In the genomic region with DNA sequence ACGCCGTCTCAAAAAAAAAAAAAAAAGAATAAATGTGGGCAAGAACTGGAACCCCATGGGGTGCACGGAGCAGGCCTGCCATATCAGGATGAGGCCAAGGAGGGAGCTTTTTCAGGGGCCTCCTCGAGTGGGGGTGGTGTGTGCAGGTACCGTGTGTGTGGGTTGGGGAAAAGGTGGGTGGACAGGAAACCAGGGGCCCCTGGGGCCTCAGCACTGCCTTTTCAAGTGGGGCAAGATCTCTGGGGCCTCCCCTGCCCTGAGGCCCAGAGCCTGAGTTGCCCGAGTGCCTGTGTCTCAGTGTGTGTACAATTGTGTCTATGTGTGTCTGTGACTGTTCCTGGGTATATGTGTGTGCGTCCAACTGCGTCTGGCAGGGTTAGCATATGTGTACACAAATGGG, we compare ENCODE assay signal across 14 cellular contexts. TPM values are rescaled to one million over a fixed set of nuclear protein-coding genes. Genes with fewer than 3 reads are reported as not detected.
A peak's percentile ranks its signal among the peaks of the same experiment; 100 is the strongest.
DNase-seq lines count a peak whose midpoint lies in the region; ATAC-seq and TF ChIP-seq lines count a peak whose summit lies in the region.
"Had no signal": no experiment of that assay in that cellular context is flagged by ENCODE, and none has a peak within 500 bp of the region (broad histone marks: within the 10 kb centered on the region; RNA-seq: fewer than 3 reads in every experiment).

No MANE protein-coding gene starts in this region.

- H3K27ac ChIP-seq in spleen: no peak overlapping the region
- H3K27ac ChIP-seq: parathyroid adenoma, VCaP had no signal

- TF ChIP-seq POLR2A in spleen (IDR thresholded peaks at IDR 0.05): no peak

- no peak for TF ChIP-seq CTCF in spleen (IDR thresholded peaks at IDR 0.05 in 8 of 11, conservative IDR thresholded peaks at IDR 0.05 in 3 of 11)

- intact Hi-C loops in spleen (cut with DNase I; ENCODE audit: low total_unique reads): no loop called here
- intact Hi-C loops in sciatic nerve (cut with DNase I): no loop called here

- no peak for ATAC-seq in sciatic nerve

- no peaks in the 10 kb centered on the region for H3K9me3 ChIP-seq in spleen

- no peaks in the 10 kb centered on the region for H3K36me3 ChIP-seq in spleen

- no peaks in the 10 kb centered on the region for H3K27me3 ChIP-seq in spleen (replicated peaks in 1 of 7)

- H3K4me1 ChIP-seq in spleen: peaks cover 8 to 32% (median 20%) of the 10 kb centered on the region in 6 donors

- H3K4me3 ChIP-seq in spleen: no peak overlapping the region

- 54 to 71% (median 63%) methylated on average over 7 to 8 of the region's 8 CpGs for WGBS in spleen, 5 donors

- DNase-seq in stimulated activated naive CD4-positive, alpha-beta T cell treated with Interleukin-2 at 50 U/mL for 16 hours (lab: John Stamatoyannopoulos, UW): peak; percentile 33
- DNase-seq in stimulated activated naive CD4-positive, alpha-beta T cell (lab: John Stamatoyannopoulos, UW): no peak
- DNase-seq in activated CD8-positive, alpha-beta memory T cell treated with anti-CD3 and anti-CD28 coated beads, Interleukin-2, amount 50 U/mL, for 48 hours: peak; percentile 66
- DNase-seq in spleen (peak; percentile 77), SK-N-DZ (ENCODE audit: low spot score) (no peak), NCI-H1930 (lab: John Stamatoyannopoulos, UW) (no peak), NCI-H2196 (lab: John Stamatoyannopoulos, UW; ENCODE audit: unreplicated experiment) (no peak), sciatic nerve (ENCODE audit: low spot score) (no peak)
- DNase-seq: activated gamma-delta T cell treated with Interleukin-2 at 50 U/mL for 16 hours, GF-D8, hippocampal formation, NCI-H82 had no signal

RNA-seq across cellular contexts. Expression of a gene that starts 23.8 kb away (rescaled TPM):
- total RNA-seq in spleen: 10 to 100 TPM in 6 of 7 donors, 1 to 10 TPM in 1; 7.6 to 29.9 (median 13.6) TPM
- 1 to 10 TPM; 2.2 to 7.6 (median 3.0) TPM for polyA plus RNA-seq in spleen
- 6.7 and 7.3 TPM in 2 replicates for polyA plus RNA-seq in SK-N-DZ (2014; cell fraction: cytosol; rRNA removed)
- polyA plus RNA-seq in SK-N-DZ (2014; cell fraction: nucleus; rRNA removed): 6.1 and 8.3 TPM in 2 replicates
- 36.5 TPM for total RNA-seq in sciatic nerve

RNA-seq across cellular contexts. Expression of a gene that starts 41.0 kb away (rescaled TPM):
- total RNA-seq in spleen (10 to 100 TPM; 30.9 to 52.4 (median 44.8) TPM), sciatic nerve (67.7 TPM)
- 10 to 100 TPM in 1 of 3 donors, 1 to 10 TPM in 2; 7.5 to 17.1 (median 8.9) TPM for polyA plus RNA-seq in spleen
- 9.2 and 12.0 TPM in 2 replicates for polyA plus RNA-seq in SK-N-DZ (2014; cell fraction: cytosol; rRNA removed)
- 5.0 and 7.0 TPM in 2 replicates for polyA plus RNA-seq in SK-N-DZ (2014; cell fraction: nucleus; rRNA removed)

Comparison
In these comparisons a context has a peak if more than half of its experiments do, and no peak if none do; other contexts are left out.
1. DNase-seq: peak in stimulated activated naive CD4-positive, alpha-beta T cell treated with Interleukin-2 at 50 U/mL for 16 hours (single experiment), activated CD8-positive, alpha-beta memory T cell treated with anti-CD3 and anti-CD28 coated beads, Interleukin-2, amount 50 U/mL, for 48 hours (single experiment) and spleen (single experiment); none in stimulated activated naive CD4-positive, alpha-beta T cell (0 of 6), SK-N-DZ (single experiment), NCI-H1930 (0 of 2), NCI-H2196 (single experiment) and sciatic nerve (single experiment).